Comparison of ENCODE assay signal across 8 cellular contexts in genomic region chr4:25378130-25378743, GRCh38. TPM values are rescaled to one million over a fixed set of nuclear protein-coding genes. Genes with fewer than 3 reads are reported as not detected.
DNase-seq lines count a peak whose midpoint lies in the region; ATAC-seq and TF ChIP-seq lines count a peak whose summit lies in the region.

No MANE protein-coding gene starts in this region.

- no peaks in the 10 kb centered on the region for H4K20me1 ChIP-seq in GM23338 (replicated peaks; ENCODE audit: insufficient read depth)

- H3K4me2 ChIP-seq in GM23338: peak overlapping the region; percentile 93

- H3K9me3 ChIP-seq in iPS-18a (ENCODE audit: control insufficient read depth, low read depth, low read length): no peaks in the 10 kb centered on the region
- H3K9me3 ChIP-seq in stomach smooth muscle (ENCODE audit: control insufficient read depth in 2 of 2, low read length in 2 of 2): no peaks in the 10 kb centered on the region

- H3K4me3 Mint-ChIP-seq in GM23338: no peak overlapping the region

- peak overlapping the region; percentile 82 for H3K4me3 ChIP-seq in GM23338
- H3K4me3 ChIP-seq in iPS-18a (ENCODE audit: low read length): peak overlapping the region; percentile 95
- peak overlapping the region; percentile 82 to 91 for H3K4me3 ChIP-seq in stomach smooth muscle (ENCODE audit: low read length in 2 of 2)

- no peaks in the 10 kb centered on the region for H3F3A ChIP-seq in GM23338 (replicated peaks; ENCODE audit: low read depth)

- no peak for TF ChIP-seq CTCF in GM23338 (conservative IDR thresholded peaks at IDR 0.05; ENCODE audit: low read depth in 2 of 2)

- ATAC-seq in GM23338 (no peak), SK-N-SH treated with all-trans-retinoic acid at 6 μM for 48 hours (no peak), GM21786 (IDR thresholded peaks at IDR 0.05; ENCODE audit: unreplicated experiment) (no peak), GM21825 (IDR thresholded peaks at IDR 0.05; ENCODE audit: unreplicated experiment) (no peak)

- H3K9ac ChIP-seq in iPS-18a (ENCODE audit: low read length) (peak overlapping the region; percentile 83), stomach smooth muscle (ENCODE audit: low read length in 2 of 2) (peak overlapping the region in 1 of 2 donors; percentile 83)

- H3K9me2 ChIP-seq in GM23338 (ENCODE audit: insufficient read depth): no peaks in the 10 kb centered on the region

- peak overlapping the region; percentile 39; the same call in 1 of the 2 replicates for H2AFZ ChIP-seq in GM23338

- peaks cover 13% of the 10 kb centered on the region; the same call in 2 of the 3 replicates for H3K4me1 Mint-ChIP-seq in GM23338

- H3K27me3 ChIP-seq in GM23338 (ENCODE audit: insufficient read depth) (no peaks in the 10 kb centered on the region), iPS-18a (ENCODE audit: control insufficient read depth, insufficient read depth, low read length) (no peaks in the 10 kb centered on the region), stomach smooth muscle (ENCODE audit: control insufficient read depth in 1 of 2, insufficient read depth in 2 of 2, low read length in 2 of 2) (no peaks in the 10 kb centered on the region)

- H3K9me3 Mint-ChIP-seq in GM23338: no peaks in the 10 kb centered on the region

- peaks cover 24% of the 10 kb centered on the region; the same call in 2 of the 3 replicates for H3K36me3 Mint-ChIP-seq in GM23338 (ENCODE audit: low read depth)

- H3K27ac ChIP-seq in GM23338 (ENCODE audit: low read depth): no peak overlapping the region
- H3K27ac ChIP-seq in iPS-18a (ENCODE audit: low read length): no peak overlapping the region
- no peak overlapping the region for H3K27ac ChIP-seq in stomach smooth muscle (ENCODE audit: low read length)

- H3K4me1 ChIP-seq in GM23338 (ENCODE audit: insufficient read depth) (peaks cover 24% of the 10 kb centered on the region), iPS-18a (ENCODE audit: control insufficient read depth, low read depth, low read length) (peaks cover 17% of the 10 kb centered on the region), stomach smooth muscle (ENCODE audit: control insufficient read depth, insufficient read depth, low read length) (peaks cover 11% of the 10 kb centered on the region)

- peaks cover 4% of the 10 kb centered on the region for H3K27me3 Mint-ChIP-seq in GM23338 (ENCODE audit: insufficient read depth, low read depth, poor library complexity)

- DNase-seq in GM23338 (ENCODE audit: low spot score) (peak; percentile 17), AG08395 (ENCODE audit: low spot score) (no peak)
- no peak for DNase-seq in stimulated activated naive CD4-positive, alpha-beta T cell treated with Interleukin-2 at 50 U/mL for 16 hours (lab: John Stamatoyannopoulos, UW)

- no peak overlapping the region for H3K27ac Mint-ChIP-seq in GM23338

- H3K79me2 ChIP-seq in GM23338 (replicated peaks; ENCODE audit: insufficient read depth): peaks cover 40% of the 10 kb centered on the region

- peaks cover 16% of the 10 kb centered on the region; the same call in 1 of the 2 replicates for H3K36me3 ChIP-seq in GM23338 (ENCODE audit: insufficient read depth)
- H3K36me3 ChIP-seq in iPS-18a (ENCODE audit: control insufficient read depth, low read depth, low read length): peaks cover 23% of the 10 kb centered on the region
- peaks cover 7 to 10% of the 10 kb centered on the region in 2 donors for H3K36me3 ChIP-seq in stomach smooth muscle (ENCODE audit: control insufficient read depth in 2 of 2, insufficient read depth in 2 of 2, low read length in 2 of 2)

TF ChIP-seq in GM23338, 12 proteins besides CTCF, POLR2A, EP300 and RAD21 (continues in another document):
- TF ChIP-seq CREB1 (CRISPR knock-in tag; IDR thresholded peaks at IDR 0.05; ENCODE audit: low read depth) (no peak), EZH2 (IDR thresholded peaks at IDR 0.05; ENCODE audit: low read depth, unreplicated experiment) (no peak), POLR2AphosphoS5 (IDR thresholded peaks at IDR 0.05; ENCODE audit: low read depth) (no peak), ZNF114 (CRISPR knock-in tag; IDR thresholded peaks at IDR 0.05) (no peak), EZH2phosphoT487 (IDR thresholded peaks at IDR 0.05; ENCODE audit: unreplicated experiment) (no peak), NANOG (IDR thresholded peaks at IDR 0.05; ENCODE audit: borderline replicate concordance) (no peak), ZNF331 (CRISPR knock-in tag; IDR thresholded peaks at IDR 0.05; ENCODE audit: low read depth) (no peak)
- TF ChIP-seq, protein P1, sequence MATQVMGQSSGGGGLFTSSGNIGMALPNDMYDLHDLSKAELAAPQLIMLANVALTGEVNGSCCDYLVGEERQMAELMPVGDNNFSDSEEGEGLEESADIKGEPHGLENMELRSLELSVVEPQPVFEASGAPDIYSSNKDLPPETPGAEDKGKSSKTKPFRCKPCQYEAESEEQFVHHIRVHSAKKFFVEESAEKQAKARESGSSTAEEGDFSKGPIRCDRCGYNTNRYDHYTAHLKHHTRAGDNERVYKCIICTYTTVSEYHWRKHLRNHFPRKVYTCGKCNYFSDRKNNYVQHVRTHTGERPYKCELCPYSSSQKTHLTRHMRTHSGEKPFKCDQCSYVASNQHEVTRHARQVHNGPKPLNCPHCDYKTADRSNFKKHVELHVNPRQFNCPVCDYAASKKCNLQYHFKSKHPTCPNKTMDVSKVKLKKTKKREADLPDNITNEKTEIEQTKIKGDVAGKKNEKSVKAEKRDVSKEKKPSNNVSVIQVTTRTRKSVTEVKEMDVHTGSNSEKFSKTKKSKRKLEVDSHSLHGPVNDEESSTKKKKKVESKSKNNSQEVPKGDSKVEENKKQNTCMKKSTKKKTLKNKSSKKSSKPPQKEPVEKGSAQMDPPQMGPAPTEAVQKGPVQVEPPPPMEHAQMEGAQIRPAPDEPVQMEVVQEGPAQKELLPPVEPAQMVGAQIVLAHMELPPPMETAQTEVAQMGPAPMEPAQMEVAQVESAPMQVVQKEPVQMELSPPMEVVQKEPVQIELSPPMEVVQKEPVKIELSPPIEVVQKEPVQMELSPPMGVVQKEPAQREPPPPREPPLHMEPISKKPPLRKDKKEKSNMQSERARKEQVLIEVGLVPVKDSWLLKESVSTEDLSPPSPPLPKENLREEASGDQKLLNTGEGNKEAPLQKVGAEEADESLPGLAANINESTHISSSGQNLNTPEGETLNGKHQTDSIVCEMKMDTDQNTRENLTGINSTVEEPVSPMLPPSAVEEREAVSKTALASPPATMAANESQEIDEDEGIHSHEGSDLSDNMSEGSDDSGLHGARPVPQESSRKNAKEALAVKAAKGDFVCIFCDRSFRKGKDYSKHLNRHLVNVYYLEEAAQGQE (IDR thresholded peaks at IDR 0.05; ENCODE audit: unreplicated experiment): no peak

TF ChIP-seq in SK-N-SH treated with all-trans-retinoic acid at 6 μM for 48 hours, 23 proteins besides CTCF, POLR2A, EP300 and RAD21:
- TF ChIP-seq ESRRG (CRISPR knock-in tag; IDR thresholded peaks at IDR 0.05) (no peak), ZNF565 (CRISPR knock-in tag; conservative IDR thresholded peaks at IDR 0.05; ENCODE audit: low read depth) (peak; percentile 96)

RNA-seq across cellular contexts. Expression of gene ANAPC4, which starts 1.2 kb away (rescaled TPM):
- total RNA-seq in GM23338 (2014; rRNA removed; shearing (Covaris generic)): 44.6 and 46.2 TPM in 2 replicates
- 25.0 and 34.3 TPM in 2 replicates for polyA plus RNA-seq in GM23338 (2016; fragmentation: Nextera tagmentation; extraction: Ambion mirVana)
